ENCODE assay signal across 8 cellular contexts in genomic region chr17:67221062-67221998, GRCh38. TPM values are rescaled to one million over a fixed set of nuclear protein-coding genes. Genes with fewer than 3 reads are reported as not detected.
DNase-seq lines count a peak whose midpoint lies in the region; ATAC-seq, FAIRE-seq and TF ChIP-seq lines count a peak whose summit lies in the region.

No MANE protein-coding gene starts in this region.

- intact Hi-C loops in left lung (cut with DNase I), result no loop called here

- no peak for FAIRE-seq in GM19239 (lab: Jason Lieb, UNC)

- peak in 4 of 6 experiments; percentile 5 to 25 (median 10) for DNase-seq in stimulated activated naive CD4-positive, alpha-beta T cell (lab: John Stamatoyannopoulos, UW)
- DNase-seq in stimulated activated naive CD4-positive, alpha-beta T cell treated with Interleukin-2 at 50 U/mL for 16 hours (lab: John Stamatoyannopoulos, UW), result no peak
- peak; percentile 79 to 86 for DNase-seq in NCI-H524 (lab: John Stamatoyannopoulos, UW)
- peak; percentile 51 for DNase-seq in brain microvascular endothelial cell
- DNase-seq in left lung, result no peak
- DNase-seq in GM19239 (ENCODE audit: insufficient read length, low spot score), result no peak
- no peak for DNase-seq in occipital lobe (lab: John Stamatoyannopoulos, UW)

- peaks cover 0 to 30% of the 10 kb centered on the region in 2 donors for H3K4me1 ChIP-seq in left lung

- peak; percentile 80 for TF ChIP-seq CTCF in brain microvascular endothelial cell (IDR thresholded peaks at IDR 0.05; ENCODE audit: low read depth, low read length, missing control alignments)
- peak in 1 of 2 donors; percentile 9 for TF ChIP-seq CTCF in left lung (IDR thresholded peaks at IDR 0.05)

- H3K4me3 ChIP-seq in brain microvascular endothelial cell (ENCODE audit: low read depth, low read length) (no peak overlapping the region), left lung (no peak overlapping the region)

- H3K27me3 ChIP-seq in brain microvascular endothelial cell (replicated peaks) (no peaks in the 10 kb centered on the region), left lung (no peaks in the 10 kb centered on the region)

- in situ Hi-C loops in brain microvascular endothelial cell (cut with HindIII; ENCODE audit: low pct_ligation_motif_present, low sequenced_read_pairs), result no loop called here

- no peak overlapping the region for H3K27ac ChIP-seq in brain microvascular endothelial cell
- H3K27ac ChIP-seq in left lung, result no peak overlapping the region

- ATAC-seq in left lung, result peak; percentile 71
- ATAC-seq in GM19463 (IDR thresholded peaks at IDR 0.05; ENCODE audit: unreplicated experiment), result no peak

- H3K36me3 ChIP-seq in brain microvascular endothelial cell (replicated peaks) (peaks cover 7% of the 10 kb centered on the region), left lung (peaks cover 0 to 30% of the 10 kb centered on the region in 2 donors)

- no peaks in the 10 kb centered on the region for H3K9me3 ChIP-seq in left lung

RNA-seq across cellular contexts. Expression of gene HELZ, which starts 23.7 kb away (rescaled TPM):
- 10 to 100 TPM; 60.2 to 64.6 TPM for total RNA-seq in left lung
- total RNA-seq in occipital lobe, result 58.0 TPM

Comparison
In these comparisons a context has a peak if more than half of its experiments do, and no peak if none do; other contexts are left out.
1. DNase-seq: peak in stimulated activated naive CD4-positive, alpha-beta T cell (4 of 6), NCI-H524 (2 of 2) and brain microvascular endothelial cell (single experiment); none in stimulated activated naive CD4-positive, alpha-beta T cell treated with Interleukin-2 at 50 U/mL for 16 hours (single experiment), left lung (0 of 2), GM19239 (single experiment) and occipital lobe (single experiment).